ENCODE assay signal across 8 cellular contexts in genomic region chr7:24896031-24896433, GRCh38.
DNase-seq lines count a peak whose midpoint lies in the region; ATAC-seq, FAIRE-seq and TF ChIP-seq lines count a peak whose summit lies in the region.

No MANE protein-coding gene starts in this region.

- no peak for DNase-seq in activated T-helper 2 cell treated with anti-CD3 and anti-CD28 coated beads, Interferon-gamma antibody, Interleukin-2, Interleukin-4, amounts not matched to agents 10 μg/mL and 5 μg/mL and 100 μg/mL, durations not matched to agents 14 hours and 24 hours and 36 hours (ENCODE audit: low spot score)
- DNase-seq in foreskin fibroblast (no peak), HTR-8/SVneo (ENCODE audit: insufficient read length, low spot score) (no peak), NCI-H1417 (lab: John Stamatoyannopoulos, UW) (no peak), mesendoderm (no peak)

- H3K27ac ChIP-seq in DOHH2 (ENCODE audit: low read depth, low read length) (peak overlapping the region; percentile 40), mesendoderm (ENCODE audit: low read depth, low read length) (no peak overlapping the region)

- peaks cover 19% of the 10 kb centered on the region for H4K20me1 ChIP-seq in DOHH2 (ENCODE audit: control insufficient read depth, insufficient read depth, low read depth, low read length)

- no peak overlapping the region for H3K9ac ChIP-seq in mesendoderm (ENCODE audit: low read length)

- no peak overlapping the region for H2BK15ac ChIP-seq in mesendoderm (replicated peaks; ENCODE audit: low read depth)

- H3K27ac Mint-ChIP-seq in activated T-helper 2 cell treated with anti-CD3 and anti-CD28 coated beads, Interferon-gamma antibody, Interleukin-2, Interleukin-4, amounts not matched to agents 10 μg/mL and 5 μg/mL and 100 μg/mL, durations not matched to agents 14 hours and 24 hours and 36 hours: peak overlapping the region; percentile 39

- H3K4me1 Mint-ChIP-seq in activated T-helper 2 cell treated with anti-CD3 and anti-CD28 coated beads, Interferon-gamma antibody, Interleukin-2, Interleukin-4, amounts not matched to agents 10 μg/mL and 5 μg/mL and 100 μg/mL, durations not matched to agents 14 hours and 24 hours and 36 hours (ENCODE audit: low read depth): peaks cover 68% of the 10 kb centered on the region

- no peak overlapping the region for H2BK120ac ChIP-seq in mesendoderm (ENCODE audit: low read depth, low read length)

- no peak overlapping the region for H3K56ac ChIP-seq in mesendoderm (ENCODE audit: low read length)

- peaks cover 3% of the 10 kb centered on the region for H3K79me1 ChIP-seq in mesendoderm (ENCODE audit: low read length)

- no peak overlapping the region for H4K5ac ChIP-seq in mesendoderm (ENCODE audit: low read length)

- no peaks in the 10 kb centered on the region for H3K9me3 ChIP-seq in DOHH2 (ENCODE audit: control insufficient read depth, insufficient read depth, low read length)

- no peaks in the 10 kb centered on the region for H3K9me2 ChIP-seq in DOHH2 (replicated peaks; ENCODE audit: control insufficient read depth, low read length)

- intact Hi-C loops in activated T-helper 2 cell treated with anti-CD3 and anti-CD28 coated beads, Interferon-gamma antibody, Interleukin-2, Interleukin-4, amounts not matched to agents 10 μg/mL and 5 μg/mL and 100 μg/mL, durations not matched to agents 14 hours and 24 hours and 36 hours (cut with micrococcal nuclease): no loop called here

- H3K4me1 ChIP-seq in DOHH2 (ENCODE audit: control insufficient read depth, low read length) (peaks cover 88% of the 10 kb centered on the region), mesendoderm (ENCODE audit: control insufficient read depth, low read depth, low read length) (no peaks in the 10 kb centered on the region)

- ATAC-seq in GM19372 (IDR thresholded peaks at IDR 0.05; ENCODE audit: low read depth, unreplicated experiment) (peak; percentile 49), HG03066 (IDR thresholded peaks at IDR 0.05; ENCODE audit: low read depth, unreplicated experiment) (peak; percentile 49)

- no peak overlapping the region for H4K8ac ChIP-seq in mesendoderm (ENCODE audit: low read depth, low read length)

- peak; percentile 51 for TF ChIP-seq CTCF in DOHH2 (IDR thresholded peaks at IDR 0.05; ENCODE audit: low read depth, low read length, poor library complexity, severe bottlenecking)
- TF ChIP-seq CTCF in foreskin fibroblast (IDR thresholded peaks at IDR 0.05; ENCODE audit: low read depth, low read length): no peak

- H3K23ac ChIP-seq in mesendoderm (ENCODE audit: low read length): no peak overlapping the region

- H3F3A ChIP-seq in DOHH2 (ENCODE audit: control insufficient read depth, insufficient read depth): peaks cover 9% of the 10 kb centered on the region

- H3K27me3 ChIP-seq in DOHH2 (ENCODE audit: control insufficient read depth, low read length) (no peaks in the 10 kb centered on the region), mesendoderm (ENCODE audit: insufficient read depth, low read length, poor library complexity) (no peaks in the 10 kb centered on the region)

- H3K4me3 ChIP-seq in DOHH2 (ENCODE audit: low read length) (peak overlapping the region; percentile 21), foreskin fibroblast (ENCODE audit: low read depth in 1 of 2, low read length in 2 of 2) (no peak overlapping the region), mesendoderm (ENCODE audit: low read length) (no peak overlapping the region)

- peak overlapping the region; percentile 46 for H3K4me2 ChIP-seq in DOHH2 (ENCODE audit: low read length)
- H3K4me2 ChIP-seq in mesendoderm (ENCODE audit: low read length): no peak overlapping the region

- no peak for FAIRE-seq in HTR-8/SVneo (lab: Jason Lieb, UNC)

- H3K18ac ChIP-seq in mesendoderm (ENCODE audit: low read length): no peak overlapping the region

- H2BK5ac ChIP-seq in mesendoderm (ENCODE audit: low read length): no peak overlapping the region

- H2AK5ac ChIP-seq in mesendoderm (ENCODE audit: low read length): no peak overlapping the region

- no peaks in the 10 kb centered on the region for H3K9me3 Mint-ChIP-seq in activated T-helper 2 cell treated with anti-CD3 and anti-CD28 coated beads, Interferon-gamma antibody, Interleukin-2, Interleukin-4, amounts not matched to agents 10 μg/mL and 5 μg/mL and 100 μg/mL, durations not matched to agents 14 hours and 24 hours and 36 hours

- no peak overlapping the region for H3K4me3 Mint-ChIP-seq in activated T-helper 2 cell treated with anti-CD3 and anti-CD28 coated beads, Interferon-gamma antibody, Interleukin-2, Interleukin-4, amounts not matched to agents 10 μg/mL and 5 μg/mL and 100 μg/mL, durations not matched to agents 14 hours and 24 hours and 36 hours (ENCODE audit: low read depth)

- H3K27me3 Mint-ChIP-seq in activated T-helper 2 cell treated with anti-CD3 and anti-CD28 coated beads, Interferon-gamma antibody, Interleukin-2, Interleukin-4, amounts not matched to agents 10 μg/mL and 5 μg/mL and 100 μg/mL, durations not matched to agents 14 hours and 24 hours and 36 hours (ENCODE audit: low read depth): no peaks in the 10 kb centered on the region

- no peak overlapping the region for H3K4ac ChIP-seq in mesendoderm (ENCODE audit: low read depth, low read length)

- peaks cover 24% of the 10 kb centered on the region for H3K36me3 ChIP-seq in DOHH2 (ENCODE audit: control insufficient read depth, low read length)
- no peaks in the 10 kb centered on the region for H3K36me3 ChIP-seq in mesendoderm (ENCODE audit: control insufficient read depth, insufficient read depth, low read length)

- WGBS in mesendoderm (ENCODE audit: extremely low coverage, insufficient coverage, low lambda C conversion rate): no CpG with 5 or more reads among the region's 4 CpGs

- H3K79me2 ChIP-seq in DOHH2 (ENCODE audit: control insufficient read depth, low read length) (peaks cover 95% of the 10 kb centered on the region), mesendoderm (ENCODE audit: control insufficient read depth, insufficient read depth, low read length) (no peaks in the 10 kb centered on the region)

- H3K36me3 Mint-ChIP-seq in activated T-helper 2 cell treated with anti-CD3 and anti-CD28 coated beads, Interferon-gamma antibody, Interleukin-2, Interleukin-4, amounts not matched to agents 10 μg/mL and 5 μg/mL and 100 μg/mL, durations not matched to agents 14 hours and 24 hours and 36 hours (ENCODE audit: low read depth): peaks cover 23% of the 10 kb centered on the region
